ENCODE assay signal across 14 cellular contexts in the genomic region with DNA sequence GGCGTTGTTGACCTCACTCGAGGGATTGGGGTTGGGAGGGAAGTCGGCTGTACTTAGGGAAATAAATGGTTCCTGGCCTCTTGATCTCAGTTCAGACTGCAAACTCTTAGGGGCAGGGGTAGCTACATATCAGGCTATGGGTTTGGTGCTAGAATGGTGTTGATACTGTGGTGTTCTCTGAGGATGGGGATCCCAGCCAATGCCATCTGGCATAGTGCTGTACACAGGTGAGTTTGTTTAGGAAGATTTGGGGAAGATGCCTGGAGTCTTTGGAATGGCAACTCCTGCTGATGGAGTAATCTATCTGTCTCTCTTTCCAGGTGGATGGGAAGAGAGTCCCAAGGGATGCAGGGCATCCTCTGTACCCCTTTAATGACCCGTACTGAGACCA. TPM values are rescaled to one million over a fixed set of nuclear protein-coding genes. Genes with fewer than 3 reads are reported as not detected.
DNase-seq lines count a peak whose midpoint lies in the region; ATAC-seq and TF ChIP-seq lines count a peak whose summit lies in the region.
"Had no signal": no experiment of that assay in that cellular context is flagged by ENCODE, and none has a peak within 500 bp of the region (broad histone marks: within the 10 kb centered on the region; RNA-seq: fewer than 3 reads in every experiment).

No MANE protein-coding gene starts in this region.

- no peak overlapping the region for H3K4me2 ChIP-seq in neural progenitor cell
- H3K4me2 ChIP-seq: KMS-11, smooth muscle cell had no signal

- H2AFZ ChIP-seq in neural progenitor cell (replicated peaks) = no peak overlapping the region

- H3K4me3 ChIP-seq in CD4-positive, CD25-positive, alpha-beta regulatory T cell (ENCODE audit: low read depth, low read length) = no peak overlapping the region
- no peak overlapping the region for H3K4me3 ChIP-seq in neural progenitor cell
- H3K4me3 ChIP-seq: smooth muscle cell, tibial artery had no signal

- H3K9me3 Mint-ChIP-seq in CD4-positive, CD25-positive, alpha-beta regulatory T cell = no peaks in the 10 kb centered on the region
- no peaks in the 10 kb centered on the region for H3K9me3 Mint-ChIP-seq in brain
- no peaks in the 10 kb centered on the region for H3K9me3 Mint-ChIP-seq in neural progenitor cell
- H3K9me3 Mint-ChIP-seq: activated naive CD4-positive, alpha-beta T cell treated with anti-CD3 and anti-CD28 coated beads, Interleukin-2, amount 50 U/mL, for 72 hours; activated T-cell treated with anti-CD3 and anti-CD28 coated beads, Interleukin-2, amount 50 U/mL, for 72 hours; stimulated activated naive CD8-positive, alpha-beta T cell treated with anti-CD3 and anti-CD28 coated beads, Interleukin-15, Interleukin-2, amounts not matched to agents 100 ng/mL and 50 ng/mL, for 24 hours had no signal

- peaks cover 0 to 3% (median 1%) of the 10 kb centered on the region in 4 donors for H3K4me1 Mint-ChIP-seq in CD4-positive, CD25-positive, alpha-beta regulatory T cell
- H3K4me1 Mint-ChIP-seq in brain = no peaks in the 10 kb centered on the region
- H3K4me1 Mint-ChIP-seq in neural progenitor cell = peaks cover 11% of the 10 kb centered on the region

- no peak overlapping the region for H3K9ac ChIP-seq in neural progenitor cell
- H3K9ac ChIP-seq: KMS-11 had no signal

- H3K27ac ChIP-seq in CD4-positive, CD25-positive, alpha-beta regulatory T cell (ENCODE audit: insufficient read depth, low read length, poor library complexity, severe bottlenecking) = no peak overlapping the region
- H3K27ac ChIP-seq in neural progenitor cell = peak overlapping the region; percentile 3
- H3K27ac ChIP-seq: KMS-11, tibial artery had no signal

- no peak for DNase-seq in CD4-positive, CD25-positive, alpha-beta regulatory T cell
- DNase-seq in neural progenitor cell (ENCODE audit: low spot score) = no peak
- DNase-seq in NCI-H226 = no peak

- peaks cover 41% of the 10 kb centered on the region for H3F3A ChIP-seq in neural progenitor cell (ENCODE audit: low read depth)

- H3K27ac Mint-ChIP-seq in CD4-positive, CD25-positive, alpha-beta regulatory T cell = peak overlapping the region in 2 of 3 donors; percentile 28 to 74
- H3K27ac Mint-ChIP-seq in brain (peak overlapping the region; percentile 35 to 58 (median 50)), neural progenitor cell (no peak overlapping the region)
- H3K27ac Mint-ChIP-seq: activated CD8-positive, alpha-beta T cell treated with anti-CD3 and anti-CD28 coated beads, Interleukin-2, amount 10 ng/mL, durations not matched to agents 7 days and 5 days; activated T-cell treated with anti-CD3 and anti-CD28 coated beads, Interleukin-2, amount 50 U/mL, for 72 hours; stimulated activated naive CD8-positive, alpha-beta T cell treated with anti-CD3 and anti-CD28 coated beads, Interleukin-15, Interleukin-2, amounts not matched to agents 100 ng/mL and 50 ng/mL, for 24 hours had no signal

- no peak overlapping the region for H3K4me3 Mint-ChIP-seq in CD4-positive, CD25-positive, alpha-beta regulatory T cell
- no peak overlapping the region for H3K4me3 Mint-ChIP-seq in brain
- no peak overlapping the region for H3K4me3 Mint-ChIP-seq in neural progenitor cell
- H3K4me3 Mint-ChIP-seq: activated CD8-positive, alpha-beta T cell treated with anti-CD3 and anti-CD28 coated beads, Interleukin-2, amount 10 ng/mL, durations not matched to agents 7 days and 5 days; activated T-cell treated with anti-CD3 and anti-CD28 coated beads, Interleukin-2, amount 50 U/mL, for 72 hours; stimulated activated naive CD8-positive, alpha-beta T cell treated with anti-CD3 and anti-CD28 coated beads, Interleukin-15, Interleukin-2, amounts not matched to agents 100 ng/mL and 50 ng/mL, for 24 hours had no signal

- H3K4me1 ChIP-seq in CD4-positive, CD25-positive, alpha-beta regulatory T cell (ENCODE audit: control insufficient read depth, insufficient read depth, low read length, poor library complexity, severe bottlenecking) = no peaks in the 10 kb centered on the region
- H3K4me1 ChIP-seq in neural progenitor cell = peaks cover 13% of the 10 kb centered on the region
- H3K4me1 ChIP-seq: tibial artery had no signal

- no peak for ATAC-seq in CD4-positive, CD25-positive, alpha-beta regulatory T cell (ENCODE audit: low read depth in 2 of 2)
- peak; percentile 13 for ATAC-seq in HG03439 (IDR thresholded peaks at IDR 0.05; ENCODE audit: unreplicated experiment)
- no peak for ATAC-seq in GM18907 (IDR thresholded peaks at IDR 0.05; ENCODE audit: unreplicated experiment)
- no peak for ATAC-seq in HG02870 (IDR thresholded peaks at IDR 0.05; ENCODE audit: unreplicated experiment)

- no peaks in the 10 kb centered on the region for H3K9me3 ChIP-seq in CD4-positive, CD25-positive, alpha-beta regulatory T cell (ENCODE audit: control insufficient read depth in 2 of 2, low read length in 2 of 2)
- H3K9me3 ChIP-seq in neural progenitor cell (ENCODE audit: low read depth) = no peaks in the 10 kb centered on the region
- H3K9me3 ChIP-seq: tibial artery had no signal

- H3K79me2 ChIP-seq in neural progenitor cell (ENCODE audit: low read depth) = peaks cover under 1% of the 10 kb centered on the region

- H3K36me3 Mint-ChIP-seq in CD4-positive, CD25-positive, alpha-beta regulatory T cell = peaks cover 32% of the 10 kb centered on the region
- H3K36me3 Mint-ChIP-seq in brain (peaks cover 29% of the 10 kb centered on the region), neural progenitor cell (peaks cover 21% of the 10 kb centered on the region)

- TF ChIP-seq CTCF in brain (conservative IDR thresholded peaks at IDR 0.05) (no peak), neural progenitor cell (IDR thresholded peaks at IDR 0.05) (no peak)

- no peaks in the 10 kb centered on the region for H3K27me3 Mint-ChIP-seq in CD4-positive, CD25-positive, alpha-beta regulatory T cell
- H3K27me3 Mint-ChIP-seq in brain (no peaks in the 10 kb centered on the region), neural progenitor cell (ENCODE audit: insufficient read depth, low read depth) (no peaks in the 10 kb centered on the region)
- H3K27me3 Mint-ChIP-seq: stimulated activated naive CD8-positive, alpha-beta T cell treated with anti-CD3 and anti-CD28 coated beads, Interleukin-15, Interleukin-2, amounts not matched to agents 100 ng/mL and 50 ng/mL, for 24 hours had no signal

- H3K27me3 ChIP-seq in CD4-positive, CD25-positive, alpha-beta regulatory T cell (ENCODE audit: control insufficient read depth, insufficient read depth, low read length) = no peaks in the 10 kb centered on the region
- no peaks in the 10 kb centered on the region for H3K27me3 ChIP-seq in neural progenitor cell
- H3K27me3 ChIP-seq: tibial artery had no signal

- peaks cover 10% of the 10 kb centered on the region for H4K20me1 ChIP-seq in neural progenitor cell (ENCODE audit: low read depth)

- H3K36me3 ChIP-seq in CD4-positive, CD25-positive, alpha-beta regulatory T cell (ENCODE audit: control insufficient read depth, insufficient read depth, low read length) = peaks cover 22% of the 10 kb centered on the region
- no peaks in the 10 kb centered on the region for H3K36me3 ChIP-seq in neural progenitor cell

RNA-seq across cellular contexts. Expression of a gene that starts 14.3 kb away (rescaled TPM):
- total RNA-seq in CD4-positive, CD25-positive, alpha-beta regulatory T cell = 147 TPM
- 10 to 100 TPM; 77.8 to 88.3 (median 80.7) TPM for polyA plus RNA-seq in CD4-positive, CD25-positive, alpha-beta regulatory T cell
- 127 TPM for polyA plus RNA-seq in brain (ENCODE audit: insufficient read depth, low read depth, low replicate concordance)
- 337 and 436 TPM in 2 replicates for total RNA-seq in neural progenitor cell (ENCODE audit: low replicate concordance)

RNA-seq across cellular contexts. Expression of a gene that starts 18.9 kb away (rescaled TPM):
- 53.1 TPM for total RNA-seq in CD4-positive, CD25-positive, alpha-beta regulatory T cell
- polyA plus RNA-seq in CD4-positive, CD25-positive, alpha-beta regulatory T cell = 100 to 1,000 TPM in 2 of 4 donors, 10 to 100 TPM in 2; 78.7 to 117 (median 97.0) TPM
- polyA plus RNA-seq in brain (ENCODE audit: insufficient read depth, low read depth, low replicate concordance) = 304 TPM
- 129 and 167 TPM in 2 replicates for total RNA-seq in neural progenitor cell (ENCODE audit: low replicate concordance)

RNA-seq across cellular contexts. Expression of a gene that starts 47.9 kb away (rescaled TPM):
- 96.7 TPM for total RNA-seq in CD4-positive, CD25-positive, alpha-beta regulatory T cell
- 100 to 1,000 TPM; 287 to 384 (median 351) TPM for polyA plus RNA-seq in CD4-positive, CD25-positive, alpha-beta regulatory T cell
- 499 TPM for polyA plus RNA-seq in brain (ENCODE audit: insufficient read depth, low read depth, low replicate concordance)
- 477 and 653 TPM in 2 replicates for total RNA-seq in neural progenitor cell (ENCODE audit: low replicate concordance)

RNA-seq across cellular contexts. Expression of a gene that starts 54.3 kb away (rescaled TPM):
- 6.1 TPM for total RNA-seq in CD4-positive, CD25-positive, alpha-beta regulatory T cell
- polyA plus RNA-seq in CD4-positive, CD25-positive, alpha-beta regulatory T cell = under 1 TPM in 2 of 4 donors, not detected in 2; 0.23 to 0.25 TPM
- 0.10 TPM for polyA plus RNA-seq in brain (ENCODE audit: insufficient read depth, low read depth, low replicate concordance)
- total RNA-seq in neural progenitor cell (ENCODE audit: low replicate concordance) = 1.5 and 1.7 TPM in 2 replicates
